9 cellular contexts compared by ENCODE assay signal in genomic region chr12:89350260-89350659, GRCh38. TPM values are rescaled to one million over a fixed set of nuclear protein-coding genes. Genes with fewer than 3 reads are reported as not detected.
DNase-seq lines count a peak whose midpoint lies in the region; ATAC-seq, FAIRE-seq and TF ChIP-seq lines count a peak whose summit lies in the region.
"Had no signal": no experiment of that assay in that cellular context is flagged by ENCODE, and none has a peak within 500 bp of the region (broad histone marks: within the 10 kb centered on the region; RNA-seq: fewer than 3 reads in every experiment).

No MANE protein-coding gene starts in this region.

- no peak for FAIRE-seq in GM12892 (lab: Jason Lieb, UNC)

- H3K9ac ChIP-seq in PC-3 (ENCODE audit: low read length): peak overlapping the region; percentile 90

- peak overlapping the region; percentile 91 for H3K4me2 ChIP-seq in PC-3 (ENCODE audit: low read length)

- H3K36me3 ChIP-seq in Caco-2 (ENCODE audit: control insufficient read depth, insufficient read depth, low read length) (no peaks in the 10 kb centered on the region), PC-3 (ENCODE audit: low read depth, low read length) (peaks cover 41% of the 10 kb centered on the region)

- H3K27me3 Mint-ChIP-seq in Caco-2 (ENCODE audit: insufficient read depth, unreplicated experiment): no peaks in the 10 kb centered on the region
- no peaks in the 10 kb centered on the region for H3K27me3 Mint-ChIP-seq in osteocyte (ENCODE audit: unreplicated experiment)

- peaks cover 78% of the 10 kb centered on the region for H3K36me3 Mint-ChIP-seq in Caco-2 (ENCODE audit: insufficient read depth, unreplicated experiment)
- H3K36me3 Mint-ChIP-seq in osteocyte (ENCODE audit: unreplicated experiment): peaks cover 13% of the 10 kb centered on the region

- H3K9me3 Mint-ChIP-seq in Caco-2 (ENCODE audit: unreplicated experiment) (no peaks in the 10 kb centered on the region), osteocyte (ENCODE audit: unreplicated experiment) (no peaks in the 10 kb centered on the region)

- TF ChIP-seq POLR2A in GM12892 (IDR thresholded peaks at IDR 0.05; ENCODE audit: low read depth, low read length): no peak

- H3K4me3 Mint-ChIP-seq in Caco-2 (ENCODE audit: unreplicated experiment) (peak overlapping the region; percentile 80), osteocyte (ENCODE audit: unreplicated experiment) (peak overlapping the region; percentile 95)

- H3K27ac Mint-ChIP-seq in Caco-2 (ENCODE audit: unreplicated experiment) (peak overlapping the region; percentile 43), osteocyte (ENCODE audit: unreplicated experiment) (peak overlapping the region; percentile 99)

- intact Hi-C loops in Caco-2 (cut with micrococcal nuclease; ENCODE audit: unreplicated experiment): loop anchor here (5.0 to 10.0 kb wide), 3 partner anchors 42 to 425 kb away; partner anchors contain the start of gene ATP2B1
- intact Hi-C loops in PC-3 (cut with micrococcal nuclease): no loop called here

- H4K20me1 ChIP-seq in PC-3 (ENCODE audit: low read length): peaks cover 53% of the 10 kb centered on the region

- H3K4me3 ChIP-seq in Caco-2 (ENCODE audit: low read depth, low read length) (peak overlapping the region; percentile 71), PC-3 (ENCODE audit: low read length) (peak overlapping the region; percentile 98), epithelial cell of proximal tubule (ENCODE audit: low read depth, low read length) (peak overlapping the region; percentile 68)

- BruUV-seq in Caco-2 (replicated peaks; lab: Mats Ljungman, UMichigan) (no TSS peak), PC-3 (replicated peaks; lab: Mats Ljungman, UMichigan) (TSS peak; percentile 61)

- POLR2A ChIA-PET in Caco-2 (lab: Charles Lee) (interaction anchor here (1.3 kb wide), 1 partner anchor 101 kb away, joined by 5 read pairs; no protein-coding TSS in a partner anchor), PC-3 (lab: Charles Lee; ENCODE audit: unreplicated experiment) (interaction anchor here (0.7 kb wide), 1 partner anchor 101 kb away, joined by 3 read pairs; no protein-coding TSS in a partner anchor)

- peaks cover 1% of the 10 kb centered on the region for H3K4me1 ChIP-seq in Caco-2
- H3K4me1 ChIP-seq in PC-3 (ENCODE audit: insufficient read depth, low read length): peaks cover 57% of the 10 kb centered on the region

- H3K9me3 ChIP-seq in Caco-2 (no peaks in the 10 kb centered on the region), PC-3 (ENCODE audit: low read length) (no peaks in the 10 kb centered on the region)

- ATAC-seq in PC-3: no peak
- ATAC-seq in GM18861 (IDR thresholded peaks at IDR 0.05; ENCODE audit: unreplicated experiment): no peak

- H3K4me1 Mint-ChIP-seq in Caco-2 (ENCODE audit: low read depth, unreplicated experiment): peaks cover 14% of the 10 kb centered on the region
- peaks cover 60% of the 10 kb centered on the region for H3K4me1 Mint-ChIP-seq in osteocyte (ENCODE audit: unreplicated experiment)

- DNase-seq in Caco-2 (no peak), PC-3 (no peak), epithelial cell of proximal tubule (ENCODE audit: low read depth) (no peak), osteocyte (ENCODE audit: extremely low spot score, unreplicated experiment) (no peak), NCI-H446 treated with DMSO at 0.1 percent for 48 hours (lab: John Stamatoyannopoulos, UW) (no peak), NCI-H446 (lab: John Stamatoyannopoulos, UW) (no peak), GM12892 (ENCODE audit: insufficient read length) (no peak)
- DNase-seq: SHP77 treated with DMSO at 0.1 percent for 48 hours had no signal

- no peak overlapping the region for H2AFZ ChIP-seq in PC-3 (ENCODE audit: low read length)

- peaks cover 9% of the 10 kb centered on the region for H3F3A ChIP-seq in PC-3 (ENCODE audit: low read length, unreplicated experiment)

- no peaks in the 10 kb centered on the region for H3K27me3 ChIP-seq in Caco-2 (replicated peaks; ENCODE audit: control insufficient read depth, insufficient read depth, low read length)
- no peaks in the 10 kb centered on the region for H3K27me3 ChIP-seq in PC-3 (ENCODE audit: low read length)

- H3K9me2 ChIP-seq in PC-3 (replicated peaks; ENCODE audit: low read length): no peaks in the 10 kb centered on the region

- peaks cover 65% of the 10 kb centered on the region for H3K79me2 ChIP-seq in PC-3 (ENCODE audit: low read length)

- peak overlapping the region; percentile 84 for H3K27ac ChIP-seq in PC-3 (ENCODE audit: low read length)

- TF ChIP-seq CTCF in Caco-2 (IDR thresholded peaks at IDR 0.05; ENCODE audit: insufficient read depth in 1 of 2, low read depth in 1 of 2, low read length in 1 of 2, severe bottlenecking in 1 of 2, unreplicated experiment in 1 of 2) (no peak), PC-3 (conservative IDR thresholded peaks at IDR 0.05; ENCODE audit: low read depth, low read length) (no peak), epithelial cell of proximal tubule (conservative IDR thresholded peaks at IDR 0.05; ENCODE audit: low read depth, low read length) (no peak), osteocyte (IDR thresholded peaks at IDR 0.05) (no peak)

- CTCF ChIA-PET in Caco-2 (lab: Charles Lee): no interaction called here
- CTCF ChIA-PET in PC-3 (lab: Charles Lee): no interaction called here

RNA-seq across cellular contexts. Expression of gene DUSP6, which starts 2.0 kb away (rescaled TPM):
- total RNA-seq in Caco-2 (2022) (22.4 and 30.8 TPM in 2 replicates), PC-3 (2014; rRNA removed) (184 and 244 TPM in 2 replicates), epithelial cell of proximal tubule (41.1 and 48.8 TPM in 2 replicates), osteocyte (30.2 and 55.1 TPM in 2 replicates)
- polyA plus RNA-seq in GM12892 (2012; ENCODE audit: missing spikeins): 0.47 TPM
